ENCODE assay signal across 24 cellular contexts in genomic region chr3:17021614-17022013, GRCh38.
DNase-seq lines count a peak whose midpoint lies in the region; ATAC-seq and TF ChIP-seq lines count a peak whose summit lies in the region.
"Had no signal": no experiment of that assay in that cellular context is flagged by ENCODE, and none has a peak within 500 bp of the region (broad histone marks: within the 10 kb centered on the region; RNA-seq: fewer than 3 reads in every experiment).

No MANE protein-coding gene starts in this region.

- no peak for TF ChIP-seq CTCF in CD14-positive monocyte (IDR thresholded peaks at IDR 0.05)
- no peak for TF ChIP-seq CTCF in activated B cell treated with CpG ODN at 0.5 μM for 24 hours (IDR thresholded peaks at IDR 0.05)

- DNase-seq in activated CD4-positive, alpha-beta T cell treated with anti-CD3 and anti-CD28 coated beads, Interleukin-2, amount 10 ng/mL, durations not matched to agents 24 days and 14 days, result no peak
- DNase-seq in activated CD4-positive, alpha-beta T cell treated with anti-CD3 and anti-CD28 coated beads for 4 hours, result no peak
- DNase-seq in CD14-positive monocyte (ENCODE audit: low spot score) (no peak), activated B cell treated with CpG ODN at 0.5 μM for 24 hours (no peak), retina (no peak)
- no peak for DNase-seq in naive thymus-derived CD4-positive, alpha-beta T cell
- DNase-seq: activated CD4-positive, alpha-beta T cell treated with anti-CD3 and anti-CD28 coated beads, Interleukin-2, amount 50 U/mL, for 1 hour; activated naive CD4-positive, alpha-beta T cell treated with Interleukin-2 at 50 U/mL for 16 hours; central memory CD4-positive, alpha-beta T cell; lower lobe of right lung; NCI-H1048; NCI-H187; NCI-H524 treated with DMSO at 0.1 percent for 48 hours; SHP77 treated with DMSO at 0.1 percent for 48 hours; stimulated activated CD8-positive, alpha-beta memory T cell treated with anti-CD3 and anti-CD28 coated beads, Interleukin-4, amount 100 ng/mL, for 48 hours had no signal

- CTCF ChIA-PET in activated B cell treated with CpG ODN at 0.5 μM for 24 hours (lab: Charles Lee), result no interaction called here
- CTCF ChIA-PET in naive thymus-derived CD4-positive, alpha-beta T cell (lab: Charles Lee), result no interaction called here

- no peak overlapping the region for H3K4me3 Mint-ChIP-seq in activated CD4-positive, alpha-beta T cell treated with anti-CD3 and anti-CD28 coated beads, Interleukin-2, amount 10 ng/mL, durations not matched to agents 24 days and 14 days
- H3K4me3 Mint-ChIP-seq in CD14-positive monocyte, result no peak overlapping the region
- H3K4me3 Mint-ChIP-seq in activated B cell treated with CpG ODN at 0.5 μM for 24 hours, result no peak overlapping the region
- H3K4me3 Mint-ChIP-seq in naive thymus-derived CD4-positive, alpha-beta T cell, result peak overlapping the region in 2 of 10 donors; percentile 19 to 36
- H3K4me3 Mint-ChIP-seq: type B pancreatic cell had no signal

- no peaks in the 10 kb centered on the region for H3K9me3 ChIP-seq in naive thymus-derived CD4-positive, alpha-beta T cell (ENCODE audit: control insufficient read depth in 2 of 3, low read length in 3 of 3)
- H3K9me3 ChIP-seq: lower lobe of right lung, neutrophil, prostate gland had no signal

- POLR2A ChIA-PET in activated B cell treated with CpG ODN at 0.5 μM for 24 hours (lab: Charles Lee), result interaction anchor here (0.6 to 2.0 kb wide), 4 partner anchors 28 to 500 kb away, joined by 3 to 21 read pairs (median 6); partner anchors contain the start of gene PLCL2
- POLR2A ChIA-PET in naive thymus-derived CD4-positive, alpha-beta T cell (lab: Charles Lee), result no interaction called here

- H3K36me3 Mint-ChIP-seq in activated CD4-positive, alpha-beta T cell treated with anti-CD3 and anti-CD28 coated beads, Interleukin-2, amount 10 ng/mL, durations not matched to agents 24 days and 14 days (ENCODE audit: low read depth), result peaks cover 38% of the 10 kb centered on the region
- peaks cover 47 to 53% of the 10 kb centered on the region in 2 donors for H3K36me3 Mint-ChIP-seq in CD14-positive monocyte
- H3K36me3 Mint-ChIP-seq in activated B cell treated with CpG ODN at 0.5 μM for 24 hours (ENCODE audit: low read depth), result peaks cover 34% of the 10 kb centered on the region
- H3K36me3 Mint-ChIP-seq in naive thymus-derived CD4-positive, alpha-beta T cell, result peaks cover 5 to 51% (median 21%) of the 10 kb centered on the region in 5 donors
- H3K36me3 Mint-ChIP-seq: type B pancreatic cell had no signal

- peak overlapping the region; percentile 71 for H3K27ac Mint-ChIP-seq in activated CD4-positive, alpha-beta T cell treated with anti-CD3 and anti-CD28 coated beads, Interleukin-2, amount 10 ng/mL, durations not matched to agents 24 days and 14 days
- peak overlapping the region in 5 of 7 donors; percentile 24 to 81 (median 58) for H3K27ac Mint-ChIP-seq in CD14-positive monocyte
- H3K27ac Mint-ChIP-seq in activated B cell treated with CpG ODN at 0.5 μM for 24 hours, result peak overlapping the region; percentile 89
- H3K27ac Mint-ChIP-seq in naive thymus-derived CD4-positive, alpha-beta T cell, result peak overlapping the region in 8 of 9 donors; percentile 8 to 95 (median 51)
- H3K27ac Mint-ChIP-seq: type B pancreatic cell had no signal

- peaks cover 0 to 7% (median 0%) of the 10 kb centered on the region in 3 experiments for H3K36me3 ChIP-seq in naive thymus-derived CD4-positive, alpha-beta T cell (ENCODE audit: control insufficient read depth in 2 of 3, insufficient read depth in 3 of 3, low read length in 3 of 3)
- H3K36me3 ChIP-seq: lower lobe of right lung, prostate gland had no signal

- intact Hi-C loops in activated CD4-positive, alpha-beta T cell treated with anti-CD3 and anti-CD28 coated beads, Interleukin-2, amount 10 ng/mL, durations not matched to agents 24 days and 14 days (cut with micrococcal nuclease), result loop anchor here (2.0 to 10.0 kb wide), 4 partner anchors 119 to 727 kb away; no protein-coding TSS in a partner anchor
- intact Hi-C loops in CD14-positive monocyte (cut with micrococcal nuclease) (no loop called here), activated B cell treated with CpG ODN at 0.5 μM for 24 hours (cut with micrococcal nuclease) (loop anchor here (2.0 to 10.0 kb wide), 2 partner anchors 13 to 173 kb away; no protein-coding TSS in a partner anchor)
- intact Hi-C loops in naive thymus-derived CD4-positive, alpha-beta T cell (cut with micrococcal nuclease), result loop anchor here (1.0 to 5.0 kb wide), 6 partner anchors 10 to 179 kb away; partner anchors contain the start of gene PLCL2 (in 1 of the 2)

- no peak overlapping the region for H3K4me3 ChIP-seq in naive thymus-derived CD4-positive, alpha-beta T cell (ENCODE audit: low read length)
- H3K4me3 ChIP-seq: lower lobe of right lung, prostate gland had no signal

- H3K4me1 Mint-ChIP-seq in activated CD4-positive, alpha-beta T cell treated with anti-CD3 and anti-CD28 coated beads, Interleukin-2, amount 10 ng/mL, durations not matched to agents 24 days and 14 days, result peaks cover 49% of the 10 kb centered on the region
- H3K4me1 Mint-ChIP-seq in CD14-positive monocyte (peaks cover 22% of the 10 kb centered on the region), activated B cell treated with CpG ODN at 0.5 μM for 24 hours (peaks cover 43% of the 10 kb centered on the region)
- peaks cover 34 to 85% (median 75%) of the 10 kb centered on the region in 7 donors for H3K4me1 Mint-ChIP-seq in naive thymus-derived CD4-positive, alpha-beta T cell

- no peak for ATAC-seq in activated B cell treated with CpG ODN at 0.5 μM for 24 hours (ENCODE audit: low read depth)
- ATAC-seq in naive thymus-derived CD4-positive, alpha-beta T cell, result peak; percentile 12
- no peak for ATAC-seq in GM18511 (IDR thresholded peaks at IDR 0.05; ENCODE audit: unreplicated experiment)
- no peak for ATAC-seq in HG03342 (IDR thresholded peaks at IDR 0.05; ENCODE audit: unreplicated experiment)
- ATAC-seq: HCT116, HepG2, lower lobe of right lung, Panc1 had no signal

- H3K27ac ChIP-seq in naive thymus-derived CD4-positive, alpha-beta T cell (ENCODE audit: low read depth, low read length), result no peak overlapping the region
- H3K27ac ChIP-seq: HL-60, lower lobe of right lung, neutrophil, prostate gland had no signal

- peaks cover 15 to 31% of the 10 kb centered on the region in 2 donors for H3K4me1 ChIP-seq in naive thymus-derived CD4-positive, alpha-beta T cell (ENCODE audit: control insufficient read depth in 2 of 2, insufficient read depth in 2 of 2, low read length in 2 of 2)
- H3K4me1 ChIP-seq: lower lobe of right lung, prostate gland had no signal

- H3K27me3 Mint-ChIP-seq in activated CD4-positive, alpha-beta T cell treated with anti-CD3 and anti-CD28 coated beads, Interleukin-2, amount 10 ng/mL, durations not matched to agents 24 days and 14 days, result no peaks in the 10 kb centered on the region
- no peaks in the 10 kb centered on the region for H3K27me3 Mint-ChIP-seq in CD14-positive monocyte (ENCODE audit: low read depth in 3 of 3)
- H3K27me3 Mint-ChIP-seq in activated B cell treated with CpG ODN at 0.5 μM for 24 hours, result no peaks in the 10 kb centered on the region
- no peaks in the 10 kb centered on the region for H3K27me3 Mint-ChIP-seq in naive thymus-derived CD4-positive, alpha-beta T cell
- H3K27me3 Mint-ChIP-seq: type B pancreatic cell had no signal

- H3K9me3 Mint-ChIP-seq in activated CD4-positive, alpha-beta T cell treated with anti-CD3 and anti-CD28 coated beads, Interleukin-2, amount 10 ng/mL, durations not matched to agents 24 days and 14 days, result peaks cover 6% of the 10 kb centered on the region
- H3K9me3 Mint-ChIP-seq in CD14-positive monocyte, result no peaks in the 10 kb centered on the region
- no peaks in the 10 kb centered on the region for H3K9me3 Mint-ChIP-seq in activated B cell treated with CpG ODN at 0.5 μM for 24 hours
- no peaks in the 10 kb centered on the region for H3K9me3 Mint-ChIP-seq in naive thymus-derived CD4-positive, alpha-beta T cell
- H3K9me3 Mint-ChIP-seq: type B pancreatic cell had no signal

- no peaks in the 10 kb centered on the region for H3K27me3 ChIP-seq in naive thymus-derived CD4-positive, alpha-beta T cell (ENCODE audit: control insufficient read depth in 2 of 2, insufficient read depth in 2 of 2, low read length in 2 of 2)
- H3K27me3 ChIP-seq: neutrophil had no signal

Comparison
In these comparisons a context has a peak if more than half of its experiments do, and no peak if none do; other contexts are left out.
1. intact Hi-C loops: an anchor here in activated CD4-positive, alpha-beta T cell treated with anti-CD3 and anti-CD28 coated beads, Interleukin-2, amount 10 ng/mL, durations not matched to agents 24 days and 14 days (2.0 to 10.0 kb wide), activated B cell treated with CpG ODN at 0.5 μM for 24 hours (2.0 to 10.0 kb wide) and naive thymus-derived CD4-positive, alpha-beta T cell (1.0 to 5.0 kb wide); none called in CD14-positive monocyte.